ENCODE assay signal across 8 cellular contexts in the genomic region with DNA sequence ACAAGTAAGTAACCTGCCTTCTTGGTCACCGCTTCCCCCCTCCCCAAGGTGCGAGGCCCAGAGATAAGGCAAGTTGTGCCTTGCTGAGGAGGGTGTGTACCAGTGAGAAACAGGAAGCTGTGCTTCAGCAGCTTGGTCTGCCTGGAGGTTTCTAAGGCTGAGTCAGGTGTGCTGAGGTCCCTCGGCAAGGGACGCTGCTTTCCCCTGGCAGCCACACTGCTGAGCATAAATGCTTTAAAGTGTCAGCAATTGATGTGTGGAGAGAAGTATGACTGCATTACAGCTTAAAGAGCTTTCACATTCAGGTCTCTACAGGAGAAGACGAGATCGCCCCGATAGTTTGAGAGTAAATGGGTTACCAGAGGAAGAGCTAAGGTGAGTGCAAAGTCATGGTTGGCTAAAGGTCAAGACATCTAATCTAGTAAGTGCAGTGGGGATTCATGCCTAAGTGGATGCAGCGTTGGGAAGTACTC.
DNase-seq lines count a peak whose midpoint lies in the region; ATAC-seq, FAIRE-seq and TF ChIP-seq lines count a peak whose summit lies in the region.

No MANE protein-coding gene starts in this region.

- ATAC-seq in CD8-positive, alpha-beta T cell = peak; percentile 93
- peak; percentile 100 for ATAC-seq in GM19452 (IDR thresholded peaks at IDR 0.05; ENCODE audit: unreplicated experiment)
- peak; percentile 98 for ATAC-seq in HG03460 (IDR thresholded peaks at IDR 0.05; ENCODE audit: unreplicated experiment)

- H3K4me3 Mint-ChIP-seq in CD8-positive, alpha-beta T cell = peak overlapping the region; percentile 85

- peak overlapping the region; percentile 27 for H3K4me3 ChIP-seq in CD8-positive, alpha-beta T cell (ENCODE audit: low read depth, low read length)
- H3K4me3 ChIP-seq in iPS-18c (ENCODE audit: insufficient read depth, low read depth, low read length) = peak overlapping the region; percentile 34

- no peaks in the 10 kb centered on the region for H3K36me3 ChIP-seq in CD8-positive, alpha-beta T cell (ENCODE audit: insufficient read depth, low read length)

- no peaks in the 10 kb centered on the region for H3K36me3 Mint-ChIP-seq in CD8-positive, alpha-beta T cell

- H3K27ac Mint-ChIP-seq in CD8-positive, alpha-beta T cell = peak overlapping the region; percentile 95

- H3K4me1 Mint-ChIP-seq in CD8-positive, alpha-beta T cell (ENCODE audit: low read depth) = peaks cover 83% of the 10 kb centered on the region

- no peaks in the 10 kb centered on the region for H3K9me3 ChIP-seq in CD8-positive, alpha-beta T cell (ENCODE audit: low read length)
- no peaks in the 10 kb centered on the region for H3K9me3 ChIP-seq in iPS-18c (ENCODE audit: control insufficient read depth, insufficient read depth, low read length)

- peaks cover 55% of the 10 kb centered on the region for H3K4me1 ChIP-seq in CD8-positive, alpha-beta T cell (ENCODE audit: insufficient read depth, low read length)

- H3K9me3 Mint-ChIP-seq in CD8-positive, alpha-beta T cell = no peaks in the 10 kb centered on the region

- DNase-seq in CD8-positive, alpha-beta T cell = peak; percentile 38 to 84 (median 74)
- DNase-seq in RCC 7860 (ENCODE audit: low spot score) (peak; percentile 84), middle frontal gyrus (ENCODE audit: extremely low spot score, low spot score) (no peak)
- DNase-seq in activated effector memory CD4-positive, alpha-beta T cell treated with anti-CD3 and anti-CD28 coated beads, Interleukin-2, amount 50 U/mL, for 16 hours = peak; percentile 91
- peak; percentile 70 for DNase-seq in stimulated activated CD4-positive, alpha-beta T cell treated with anti-CD3 and anti-CD28 coated beads, Interleukin-2, amount 100 ng/mL, for 4 hours (ENCODE audit: low read depth)

- POLR2A ChIA-PET in CD8-positive, alpha-beta T cell (lab: Charles Lee) = interaction anchor here (0.9 to 1.6 kb wide), 10 partner anchors 8 to 172 kb away, joined by 3 to 10 read pairs (median 3); a partner anchor contains a TSS

- H3K27me3 Mint-ChIP-seq in CD8-positive, alpha-beta T cell (ENCODE audit: low read depth) = no peaks in the 10 kb centered on the region

- peak; percentile 86 for FAIRE-seq in RCC 7860 (lab: Jason Lieb, UNC)

- intact Hi-C loops in CD8-positive, alpha-beta T cell (cut with DNase I, micrococcal nuclease) = loop anchor here in 1 of 2 experiments (1.0 to 10.0 kb wide), 7 partner anchors 9 to 414 kb away; a partner anchor contains a TSS

- no peak for TF ChIP-seq CTCF in CD8-positive, alpha-beta T cell (IDR thresholded peaks at IDR 0.05)

- H3K27ac ChIP-seq in CD8-positive, alpha-beta T cell (ENCODE audit: low read depth, low read length) = peak overlapping the region; percentile 44

- CTCF ChIA-PET in CD8-positive, alpha-beta T cell (lab: Charles Lee) = interaction anchor here (1.0 to 7.9 kb wide), 6 partner anchors 11 to 37 kb away, joined by 4 to 100 read pairs (median 5); no protein-coding TSS in a partner anchor

- H3K27me3 ChIP-seq in CD8-positive, alpha-beta T cell (ENCODE audit: insufficient read depth, low read length) = no peaks in the 10 kb centered on the region
